Comparison of ENCODE assay signal across 1 cellular context in the genomic region with DNA sequence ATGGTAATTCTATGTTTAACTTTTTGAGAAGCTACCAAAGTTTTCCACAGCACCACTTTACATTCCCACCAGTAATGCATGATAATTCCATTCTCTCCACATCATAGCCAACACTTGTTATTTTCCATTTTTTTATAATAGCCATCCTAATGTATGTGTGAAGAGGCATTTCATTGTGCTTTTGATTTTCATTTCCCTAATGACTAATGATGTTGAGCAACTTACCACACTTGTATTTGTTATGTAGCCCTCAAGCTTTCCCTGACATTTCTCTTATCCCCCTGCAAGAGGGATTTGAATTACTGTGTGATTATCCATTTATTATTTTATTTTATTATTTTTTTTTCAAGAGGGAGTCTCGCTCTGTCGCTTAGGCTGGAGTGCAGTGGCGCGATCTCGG.
TF ChIP-seq lines count a peak whose summit lies in the region.

No MANE protein-coding gene starts in this region.

TF ChIP-seq in K562, 482 proteins besides CTCF, POLR2A, EP300 and RAD21 (continued from another document):
- TF ChIP-seq, protein P1, sequence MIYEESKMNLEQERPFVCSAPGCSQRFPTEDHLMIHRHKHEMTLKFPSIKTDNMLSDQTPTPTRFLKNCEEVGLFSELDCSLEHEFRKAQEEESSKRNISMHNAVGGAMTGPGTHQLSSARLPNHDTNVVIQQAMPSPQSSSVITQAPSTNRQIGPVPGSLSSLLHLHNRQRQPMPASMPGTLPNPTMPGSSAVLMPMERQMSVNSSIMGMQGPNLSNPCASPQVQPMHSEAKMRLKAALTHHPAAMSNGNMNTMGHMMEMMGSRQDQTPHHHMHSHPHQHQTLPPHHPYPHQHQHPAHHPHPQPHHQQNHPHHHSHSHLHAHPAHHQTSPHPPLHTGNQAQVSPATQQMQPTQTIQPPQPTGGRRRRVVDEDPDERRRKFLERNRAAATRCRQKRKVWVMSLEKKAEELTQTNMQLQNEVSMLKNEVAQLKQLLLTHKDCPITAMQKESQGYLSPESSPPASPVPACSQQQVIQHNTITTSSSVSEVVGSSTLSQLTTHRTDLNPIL (CRISPR knock-in tag; IDR thresholded peaks at IDR 0.05): no peak
- no peak for TF ChIP-seq ETS2 (tag; IDR thresholded peaks at IDR 0.05; ENCODE audit: borderline replicate concordance, poor library complexity, severe bottlenecking)
TF ChIP-seq in K562: peak in this region for 0.
